Comparison of ENCODE assay signal across 26 cellular contexts in genomic region chr5:65913519-65913918, GRCh38. TPM values are rescaled to one million over a fixed set of nuclear protein-coding genes. Genes with fewer than 3 reads are reported as not detected.
DNase-seq lines count a peak whose midpoint lies in the region; TF ChIP-seq lines count a peak whose summit lies in the region.
"Had no signal": no experiment of that assay in that cellular context is flagged by ENCODE, and none has a peak within 500 bp of the region (broad histone marks: within the 10 kb centered on the region; RNA-seq: fewer than 3 reads in every experiment).

No MANE protein-coding gene starts in this region.

- H3K4me1 Mint-ChIP-seq in type B pancreatic cell (ENCODE audit: unreplicated experiment), result peaks cover 8% of the 10 kb centered on the region
- H3K4me1 Mint-ChIP-seq: activated CD4-positive, alpha-beta memory T cell treated with anti-CD3 and anti-CD28 coated beads, Interleukin-2, amount 10 ng/mL, durations not matched to agents 7 days and 5 days; activated T-helper 17 cell treated with anti-CD3 and anti-CD28 coated beads, Interleukin-2, amount 50 U/mL, for 72 hours had no signal

- no peak overlapping the region for H3K27ac Mint-ChIP-seq in type B pancreatic cell
- H3K27ac Mint-ChIP-seq: activated CD4-positive, alpha-beta memory T cell treated with anti-CD3 and anti-CD28 coated beads, Interleukin-2, amount 10 ng/mL, durations not matched to agents 7 days and 5 days; activated naive CD4-positive, alpha-beta T cell treated with anti-CD3 and anti-CD28 coated beads, Interleukin-2, amount 50 U/mL, for 72 hours; activated T-helper 17 cell treated with anti-CD3 and anti-CD28 coated beads, Interleukin-2, amount 50 U/mL, for 72 hours; dendritic cell treated with granulocyte-macrophage colony-stimulating factor and Interleukin-4, amounts not matched to agents 40 ng/mL and 50 ng/mL, for 4 days; stimulated activated naive CD8-positive, alpha-beta T cell treated with anti-CD3 and anti-CD28 coated beads, Interleukin-15, Interleukin-2, amounts not matched to agents 100 ng/mL and 50 ng/mL, for 24 hours; T-helper 1 cell treated with Interleukin-12 subunit alpha and Interleukin-12 subunit beta and Interleukin-4 antibody, amounts not matched to agents 30 μg/mL and 1 μg/mL, for 36 hours had no signal

- no peaks in the 10 kb centered on the region for H3K36me3 Mint-ChIP-seq in type B pancreatic cell
- H3K36me3 Mint-ChIP-seq: activated naive CD4-positive, alpha-beta T cell treated with anti-CD3 and anti-CD28 coated beads, Interleukin-2, amount 50 U/mL, for 72 hours; CD4-positive, alpha-beta memory T cell had no signal

- no peaks in the 10 kb centered on the region for H3K9me3 Mint-ChIP-seq in type B pancreatic cell
- H3K9me3 Mint-ChIP-seq: activated CD4-positive, alpha-beta memory T cell treated with anti-CD3 and anti-CD28 coated beads, Interleukin-2, amount 10 ng/mL, durations not matched to agents 7 days and 5 days; activated naive CD4-positive, alpha-beta T cell treated with anti-CD3 and anti-CD28 coated beads, Interleukin-2, amount 50 U/mL, for 72 hours; activated T-helper 17 cell treated with anti-CD3 and anti-CD28 coated beads, Interleukin-2, amount 50 U/mL, for 72 hours; CD4-positive, alpha-beta memory T cell; dendritic cell treated with granulocyte-macrophage colony-stimulating factor and Interleukin-4, amounts not matched to agents 40 ng/mL and 50 ng/mL, for 4 days; stimulated activated naive CD8-positive, alpha-beta T cell treated with anti-CD3 and anti-CD28 coated beads, Interleukin-15, Interleukin-2, amounts not matched to agents 100 ng/mL and 50 ng/mL, for 24 hours; T-helper 1 cell treated with Interleukin-12 subunit alpha and Interleukin-12 subunit beta and Interleukin-4 antibody, amounts not matched to agents 30 μg/mL and 1 μg/mL, for 36 hours had no signal

- no peak overlapping the region for H3K4me3 Mint-ChIP-seq in type B pancreatic cell
- H3K4me3 Mint-ChIP-seq: activated CD4-positive, alpha-beta memory T cell treated with anti-CD3 and anti-CD28 coated beads, Interleukin-2, amount 10 ng/mL, durations not matched to agents 7 days and 5 days; activated T-helper 17 cell treated with anti-CD3 and anti-CD28 coated beads, Interleukin-2, amount 50 U/mL, for 72 hours; CD4-positive, alpha-beta memory T cell; dendritic cell treated with granulocyte-macrophage colony-stimulating factor and Interleukin-4, amounts not matched to agents 40 ng/mL and 50 ng/mL, for 4 days; stimulated activated naive CD8-positive, alpha-beta T cell treated with anti-CD3 and anti-CD28 coated beads, Interleukin-15, Interleukin-2, amounts not matched to agents 100 ng/mL and 50 ng/mL, for 24 hours; T-helper 1 cell treated with Interleukin-12 subunit alpha and Interleukin-12 subunit beta and Interleukin-4 antibody, amounts not matched to agents 30 μg/mL and 1 μg/mL, for 36 hours had no signal

- peak; percentile 51 for TF ChIP-seq CTCF in type B pancreatic cell (conservative IDR thresholded peaks at IDR 0.05)

- H3K27me3 Mint-ChIP-seq in type B pancreatic cell, result no peaks in the 10 kb centered on the region
- H3K27me3 Mint-ChIP-seq: activated CD4-positive, alpha-beta memory T cell treated with anti-CD3 and anti-CD28 coated beads, Interleukin-2, amount 10 ng/mL, durations not matched to agents 7 days and 5 days; activated T-helper 17 cell treated with anti-CD3 and anti-CD28 coated beads, Interleukin-2, amount 50 U/mL, for 72 hours; CD4-positive, alpha-beta memory T cell; dendritic cell treated with granulocyte-macrophage colony-stimulating factor and Interleukin-4, amounts not matched to agents 40 ng/mL and 50 ng/mL, for 4 days; stimulated activated naive CD8-positive, alpha-beta T cell treated with anti-CD3 and anti-CD28 coated beads, Interleukin-15, Interleukin-2, amounts not matched to agents 100 ng/mL and 50 ng/mL, for 24 hours had no signal

- DNase-seq in NCI-H82 (lab: John Stamatoyannopoulos, UW), result peak; percentile 12
- no peak for DNase-seq in NCI-H82 treated with DMSO at 0.1 percent for 48 hours (lab: John Stamatoyannopoulos, UW; ENCODE audit: unreplicated experiment)
- peak; percentile 48 for DNase-seq in fibroblast of peridontal ligament (ENCODE audit: extremely low read depth)
- DNase-seq in midbrain (lab: John Stamatoyannopoulos, UW), result peak; percentile 66
- no peak for DNase-seq in type B pancreatic cell (ENCODE audit: extremely low spot score, unreplicated experiment)
- DNase-seq in stimulated activated CD4-positive, alpha-beta T cell treated with anti-CD3 and anti-CD28 coated beads, Interleukin-2, amount 100 ng/mL, for 24 hours, result no peak
- no peak for DNase-seq in activated gamma-delta T cell (lab: John Stamatoyannopoulos, UW)
- no peak for DNase-seq in activated naive CD4-positive, alpha-beta T cell (lab: John Stamatoyannopoulos, UW)
- DNase-seq: 8988T; activated CD4-positive, alpha-beta memory T cell treated with anti-CD3 and anti-CD28 coated beads, Interleukin-2, amount 10 ng/mL, durations not matched to agents 7 days and 5 days; activated CD4-positive, CD25-positive, alpha-beta regulatory T cell treated with anti-CD3 and anti-CD28 coated beads, Interleukin-2, amount 50 U/mL, for 72 hours; aorta; CD4-positive, alpha-beta memory T cell; DMS 273 treated with DMSO at 0.1 percent for 48 hours; glutamatergic neuron; GOT3; kidney; NCI-H1105; NCI-H2029 treated with DMSO at 0.1 percent for 48 hours; NCI-H2227 treated with DMSO at 0.1 percent for 48 hours; NCI-H748 treated with DMSO at 0.1 percent for 48 hours had no signal

RNA-seq across cellular contexts. Expression of gene ERBIN, which starts 12.9 kb away (rescaled TPM):
- 57.5 and 60.2 TPM in 2 replicates for total RNA-seq in type B pancreatic cell (ENCODE audit: low replicate concordance)

Comparison
In these comparisons a context has a peak if more than half of its experiments do, and no peak if none do; other contexts are left out.
1. DNase-seq: peak in NCI-H82 (single experiment), fibroblast of peridontal ligament (single experiment) and midbrain (single experiment); none in NCI-H82 treated with DMSO at 0.1 percent for 48 hours (single experiment), type B pancreatic cell (single experiment), stimulated activated CD4-positive, alpha-beta T cell treated with anti-CD3 and anti-CD28 coated beads, Interleukin-2, amount 100 ng/mL, for 24 hours (0 of 2), activated gamma-delta T cell (single experiment) and activated naive CD4-positive, alpha-beta T cell (0 of 4).